In the genomic region with DNA sequence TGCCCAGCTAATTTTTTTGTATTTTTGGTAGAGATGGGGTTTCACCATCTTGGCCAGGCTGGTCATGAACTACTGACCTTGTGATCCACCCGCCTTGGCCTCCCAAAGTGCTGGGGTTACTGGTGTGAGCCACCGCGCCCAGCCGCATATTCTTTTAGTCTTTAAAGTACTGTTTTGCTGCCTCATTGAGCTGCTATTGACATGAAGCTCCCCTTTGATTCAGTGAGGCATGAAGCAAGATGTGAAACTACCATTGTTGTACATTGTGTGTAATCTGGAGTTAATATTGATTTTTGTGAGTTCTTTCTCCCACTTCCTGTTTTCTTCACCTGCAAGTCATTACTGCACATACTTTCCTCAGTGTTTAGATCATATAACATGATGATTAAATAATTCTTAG, we compare ENCODE assay signal across 9 cellular contexts.
A peak's percentile ranks its signal among the peaks of the same experiment; 100 is the strongest.
DNase-seq lines count a peak whose midpoint lies in the region; ATAC-seq and TF ChIP-seq lines count a peak whose summit lies in the region.
"Had no signal": no experiment of that assay in that cellular context is flagged by ENCODE, and none has a peak within 500 bp of the region (broad histone marks: within the 10 kb centered on the region; RNA-seq: fewer than 3 reads in every experiment).

No MANE protein-coding gene starts in this region.

- no peaks in the 10 kb centered on the region for H3K9me3 Mint-ChIP-seq in activated naive CD4-positive, alpha-beta T cell treated with anti-CD3 and anti-CD28 coated beads for 36 hours
- no peaks in the 10 kb centered on the region for H3K9me3 Mint-ChIP-seq in endothelial cell (ENCODE audit: unreplicated experiment)

- no peak overlapping the region for H3K4me3 Mint-ChIP-seq in activated naive CD4-positive, alpha-beta T cell treated with anti-CD3 and anti-CD28 coated beads for 36 hours
- no peak overlapping the region for H3K4me3 Mint-ChIP-seq in endothelial cell (ENCODE audit: unreplicated experiment)
- H3K4me3 Mint-ChIP-seq: nephron progenitor cell had no signal

- peaks cover 24% of the 10 kb centered on the region for H3K36me3 Mint-ChIP-seq in activated naive CD4-positive, alpha-beta T cell treated with anti-CD3 and anti-CD28 coated beads for 36 hours (ENCODE audit: low read depth)
- peaks cover 17% of the 10 kb centered on the region for H3K36me3 Mint-ChIP-seq in endothelial cell (ENCODE audit: low read depth, unreplicated experiment)

- DNase-seq in GM13976 (ENCODE audit: low spot score) (peak; percentile 44), GM20000 (ENCODE audit: low spot score) (peak; percentile 29), NOMO-1 treated with dmso at 0.1 percent for 144 hours (lab: John Stamatoyannopoulos, UW; ENCODE audit: unreplicated experiment) (peak; percentile 21), endothelial cell (ENCODE audit: low spot score) (no peak), head of caudate nucleus (no peak)
- no peak for DNase-seq in activated naive CD4-positive, alpha-beta T cell treated with anti-CD3 and anti-CD28 coated beads for 36 hours
- DNase-seq: nephron progenitor cell had no signal

- H3K27ac Mint-ChIP-seq in activated naive CD4-positive, alpha-beta T cell treated with anti-CD3 and anti-CD28 coated beads for 36 hours, result no peak overlapping the region
- H3K27ac Mint-ChIP-seq in endothelial cell (ENCODE audit: unreplicated experiment), result no peak overlapping the region
- H3K27ac Mint-ChIP-seq: nephron progenitor cell had no signal

- intact Hi-C loops in activated naive CD4-positive, alpha-beta T cell treated with anti-CD3 and anti-CD28 coated beads for 36 hours (cut with micrococcal nuclease), result no loop called here
- intact Hi-C loops in head of caudate nucleus (cut with DNase I), result no loop called here

- H3K4me1 Mint-ChIP-seq in activated naive CD4-positive, alpha-beta T cell treated with anti-CD3 and anti-CD28 coated beads for 36 hours (ENCODE audit: low read depth), result no peaks in the 10 kb centered on the region
- no peaks in the 10 kb centered on the region for H3K4me1 Mint-ChIP-seq in endothelial cell (ENCODE audit: unreplicated experiment)
- H3K4me1 Mint-ChIP-seq: nephron progenitor cell had no signal

- CTCF ChIA-PET in activated naive CD4-positive, alpha-beta T cell treated with anti-CD3 and anti-CD28 coated beads for 36 hours (lab: Charles Lee), result no interaction called here

- no peak for TF ChIP-seq CTCF in GM13976 (IDR thresholded peaks at IDR 0.05; ENCODE audit: borderline replicate concordance, control extremely low read depth, extremely low read depth, insufficient read depth, missing control alignments)
- TF ChIP-seq CTCF in GM20000 (IDR thresholded peaks at IDR 0.05; ENCODE audit: extremely low read depth, missing control alignments), result no peak
- no peak for TF ChIP-seq CTCF in endothelial cell (IDR thresholded peaks at IDR 0.05; ENCODE audit: unreplicated experiment)

- in situ Hi-C loops in GM13976 (cut with MboI; ENCODE audit: low sequenced_read_pairs, unreplicated experiment), result no loop called here

- H3K27me3 Mint-ChIP-seq in activated naive CD4-positive, alpha-beta T cell treated with anti-CD3 and anti-CD28 coated beads for 36 hours (ENCODE audit: low read depth), result no peaks in the 10 kb centered on the region
- H3K27me3 Mint-ChIP-seq in endothelial cell (ENCODE audit: unreplicated experiment), result no peaks in the 10 kb centered on the region

- ATAC-seq in HG03108 (IDR thresholded peaks at IDR 0.05; ENCODE audit: unreplicated experiment), result peak; percentile 86
- ATAC-seq in activated CD4-positive, CD25-positive, alpha-beta regulatory T cell treated with anti-CD3 and anti-CD28 coated beads, Interleukin-2, amount 50 U/mL, for 24 hours, result no peak

Comparison
In these comparisons a context has a peak if more than half of its experiments do, and no peak if none do; other contexts are left out.
1. DNase-seq: peak in GM13976 (single experiment), GM20000 (single experiment) and NOMO-1 treated with dmso at 0.1 percent for 144 hours (single experiment); none in activated naive CD4-positive, alpha-beta T cell treated with anti-CD3 and anti-CD28 coated beads for 36 hours (single experiment), endothelial cell (single experiment) and head of caudate nucleus (0 of 42).